ENCODE assay signal across 8 cellular contexts in the genomic region with DNA sequence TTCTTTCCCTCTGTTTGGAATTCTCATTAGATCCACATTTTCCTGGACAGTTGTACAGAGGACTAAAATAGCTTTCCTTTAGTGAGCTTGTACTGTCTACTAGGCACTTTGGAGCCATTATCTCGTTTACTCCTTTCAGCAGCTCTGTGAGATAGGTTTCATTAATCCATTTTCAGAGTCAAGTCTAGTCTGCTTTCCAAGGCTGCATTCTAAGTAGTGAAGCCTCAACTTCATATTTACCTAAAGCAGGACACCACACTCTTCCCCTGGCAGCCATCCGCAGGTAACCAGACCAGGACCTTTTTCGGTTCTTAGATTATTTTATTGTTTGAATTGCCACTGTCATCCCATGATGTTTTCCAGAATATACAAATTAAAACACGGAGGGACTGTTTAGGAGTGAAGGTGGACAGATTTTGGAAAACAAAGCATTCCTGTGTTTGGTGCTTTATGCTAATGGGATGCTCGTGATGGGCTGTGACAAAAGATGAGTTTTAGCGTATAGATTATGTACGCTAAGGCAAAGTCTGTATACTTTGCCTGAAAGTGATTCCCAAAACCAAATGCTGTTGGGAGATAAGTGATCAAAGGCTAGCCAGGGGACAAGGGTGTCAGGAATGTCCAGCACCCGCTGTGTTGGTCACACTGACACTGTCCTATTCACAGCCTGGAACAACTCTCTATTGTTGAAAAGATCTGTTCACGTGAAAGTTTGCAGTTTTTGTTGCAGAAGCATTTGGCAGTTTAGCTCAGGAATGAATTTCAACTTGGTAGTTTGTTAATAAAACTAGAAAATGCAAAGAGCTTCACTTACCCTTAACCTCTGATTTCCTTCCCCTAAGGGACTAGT. TPM values are rescaled to one million over a fixed set of nuclear protein-coding genes. Genes with fewer than 3 reads are reported as not detected.
DNase-seq lines count a peak whose midpoint lies in the region; ATAC-seq and TF ChIP-seq lines count a peak whose summit lies in the region.

No MANE protein-coding gene starts in this region.

- no peaks in the 10 kb centered on the region for H3F3A ChIP-seq in MM.1S (ENCODE audit: insufficient read depth, low read length)

- no peak overlapping the region for H3K4me2 ChIP-seq in MM.1S (ENCODE audit: low read depth, low read length)

- in situ Hi-C loops in astrocyte of the spinal cord (cut with HindIII; ENCODE audit: low sequenced_read_pairs) (no loop called here), transverse colon (cut with MboI; ENCODE audit: low pct_ligation_motif_present in 1 of 4, low pct_unique_long_range_greater_than_20kb in 1 of 4, low sequenced_read_pairs in 3 of 4) (no loop called here)

- 57 to 70% methylated on average over 5 to 9 of the region's 9 CpGs for WGBS in transverse colon (ENCODE audit: low coverage in 1 of 2), 2 donors

- H3K27ac Mint-ChIP-seq in activated naive CD4-positive, alpha-beta T cell treated with anti-CD3 and anti-CD28 coated beads for 36 hours, result no peak overlapping the region
- H3K27ac Mint-ChIP-seq in activated naive CD4-positive, alpha-beta T cell treated with anti-CD3 and anti-CD28 coated beads, Interleukin-2, amount 50 U/mL, for 72 hours, result no peak overlapping the region
- H3K27ac Mint-ChIP-seq in mesothelial cell of epicardium, result peak overlapping the region; percentile 31

- H3K79me2 ChIP-seq in MM.1S (ENCODE audit: low read length), result no peaks in the 10 kb centered on the region

- H3K9ac ChIP-seq in MM.1S (ENCODE audit: low read length), result no peak overlapping the region

- no peak for DNase-seq in activated naive CD4-positive, alpha-beta T cell treated with anti-CD3 and anti-CD28 coated beads for 36 hours
- DNase-seq in activated naive CD4-positive, alpha-beta T cell treated with anti-CD3 and anti-CD28 coated beads, Interleukin-2, amount 50 U/mL, for 72 hours (ENCODE audit: low spot score in 2 of 2), result no peak
- no peak for DNase-seq in astrocyte of the spinal cord (ENCODE audit: low read depth, low spot score)
- DNase-seq in mesothelial cell of epicardium (ENCODE audit: low spot score in 2 of 2, unreplicated experiment in 2 of 2), result no peak
- DNase-seq in transverse colon, result no peak
- DNase-seq in MM.1S, result no peak

- no peaks in the 10 kb centered on the region for H3K9me2 ChIP-seq in MM.1S (replicated peaks; ENCODE audit: insufficient read depth, low read length)

- H3K4me3 Mint-ChIP-seq in activated naive CD4-positive, alpha-beta T cell treated with anti-CD3 and anti-CD28 coated beads for 36 hours, result peak overlapping the region; percentile 54
- H3K4me3 Mint-ChIP-seq in mesothelial cell of epicardium, result peak overlapping the region; percentile 65

- no peaks in the 10 kb centered on the region for H3K36me3 ChIP-seq in transverse colon
- no peaks in the 10 kb centered on the region for H3K36me3 ChIP-seq in MM.1S (replicated peaks; ENCODE audit: insufficient read depth, low read length)

- H3K9me3 Mint-ChIP-seq in activated naive CD4-positive, alpha-beta T cell treated with anti-CD3 and anti-CD28 coated beads for 36 hours, result no peaks in the 10 kb centered on the region
- H3K9me3 Mint-ChIP-seq in activated naive CD4-positive, alpha-beta T cell treated with anti-CD3 and anti-CD28 coated beads, Interleukin-2, amount 50 U/mL, for 72 hours, result no peaks in the 10 kb centered on the region
- no peaks in the 10 kb centered on the region for H3K9me3 Mint-ChIP-seq in mesothelial cell of epicardium

- TF ChIP-seq EP300 in transverse colon (IDR thresholded peaks at IDR 0.05; ENCODE audit: low read depth), result no peak

- H3K4me3 ChIP-seq in astrocyte of the spinal cord (ENCODE audit: low read depth, low read length), result peak overlapping the region; percentile 78
- H3K4me3 ChIP-seq in transverse colon, result peak overlapping the region in 2 of 4 donors; percentile 53 to 55
- H3K4me3 ChIP-seq in MM.1S (ENCODE audit: low read length), result no peak overlapping the region

- CTCF ChIA-PET in activated naive CD4-positive, alpha-beta T cell treated with anti-CD3 and anti-CD28 coated beads for 36 hours (lab: Charles Lee), result interaction anchor here (0.9 to 4.7 kb wide), 2 partner anchors 14 to 20 kb away, joined by 3 to 26 read pairs; no protein-coding TSS in a partner anchor

- H4K20me1 ChIP-seq in MM.1S (ENCODE audit: insufficient read depth, low read length), result no peaks in the 10 kb centered on the region

- no peak overlapping the region for H2AFZ ChIP-seq in MM.1S (ENCODE audit: low read length)

- peaks cover 1% of the 10 kb centered on the region for H3K36me3 Mint-ChIP-seq in activated naive CD4-positive, alpha-beta T cell treated with anti-CD3 and anti-CD28 coated beads for 36 hours (ENCODE audit: low read depth)
- H3K36me3 Mint-ChIP-seq in activated naive CD4-positive, alpha-beta T cell treated with anti-CD3 and anti-CD28 coated beads, Interleukin-2, amount 50 U/mL, for 72 hours, result peaks cover 0 to 5% of the 10 kb centered on the region in 2 donors
- H3K36me3 Mint-ChIP-seq in mesothelial cell of epicardium, result no peaks in the 10 kb centered on the region

- no peak for TF ChIP-seq POLR2A in transverse colon (IDR thresholded peaks at IDR 0.05)

- no peak for ATAC-seq in activated naive CD4-positive, alpha-beta T cell treated with anti-CD3 and anti-CD28 coated beads, Interleukin-2, amount 50 U/mL, for 72 hours
- ATAC-seq in HG03520 (IDR thresholded peaks at IDR 0.05; ENCODE audit: unreplicated experiment) (no peak), HG03378 (IDR thresholded peaks at IDR 0.05; ENCODE audit: unreplicated experiment) (no peak)

- H3K4me1 ChIP-seq in transverse colon, result peaks cover 0 to 3% (median 0%) of the 10 kb centered on the region in 4 donors
- H3K4me1 ChIP-seq in MM.1S (ENCODE audit: low read length), result no peaks in the 10 kb centered on the region

- H3K27me3 Mint-ChIP-seq in activated naive CD4-positive, alpha-beta T cell treated with anti-CD3 and anti-CD28 coated beads for 36 hours (ENCODE audit: low read depth), result no peaks in the 10 kb centered on the region
- H3K27me3 Mint-ChIP-seq in mesothelial cell of epicardium (ENCODE audit: low read depth), result peaks cover 42% of the 10 kb centered on the region

- H3K27me3 ChIP-seq in transverse colon, result peaks cover 42% of the 10 kb centered on the region
- H3K27me3 ChIP-seq in MM.1S (replicated peaks; ENCODE audit: insufficient read depth, low read length), result no peaks in the 10 kb centered on the region

- intact Hi-C loops in activated naive CD4-positive, alpha-beta T cell treated with anti-CD3 and anti-CD28 coated beads for 36 hours (cut with micrococcal nuclease), result loop anchor here (5.0 kb wide), 1 partner anchor 67 kb away; no protein-coding TSS in a partner anchor
- intact Hi-C loops in transverse colon (cut with DNase I; ENCODE audit: low total_unique reads), result loop anchor here (5.0 kb wide), 2 partner anchors 52 to 292 kb away; no protein-coding TSS in a partner anchor

- H3K9me3 ChIP-seq in transverse colon (no peaks in the 10 kb centered on the region), MM.1S (replicated peaks; ENCODE audit: insufficient read depth, low read length) (no peaks in the 10 kb centered on the region)

- H3K27ac ChIP-seq in transverse colon (peak overlapping the region; percentile 82 to 93 (median 85)), MM.1S (ENCODE audit: low read length) (no peak overlapping the region)

- TF ChIP-seq CTCF in astrocyte of the spinal cord (IDR thresholded peaks at IDR 0.05; ENCODE audit: low read depth, low read length) (no peak), mesothelial cell of epicardium (IDR thresholded peaks at IDR 0.05; ENCODE audit: unreplicated experiment) (no peak), transverse colon (IDR thresholded peaks at IDR 0.05) (no peak), MM.1S (IDR thresholded peaks at IDR 0.05; ENCODE audit: low read length) (no peak)

- H3K4me1 Mint-ChIP-seq in activated naive CD4-positive, alpha-beta T cell treated with anti-CD3 and anti-CD28 coated beads for 36 hours (ENCODE audit: low read depth), result peaks cover 11% of the 10 kb centered on the region
- H3K4me1 Mint-ChIP-seq in mesothelial cell of epicardium, result peaks cover 14% of the 10 kb centered on the region

RNA-seq across cellular contexts. Expression of a gene that starts 1.3 kb away (rescaled TPM):
- 1 to 10 TPM; 4.0 to 6.4 TPM for total RNA-seq in activated naive CD4-positive, alpha-beta T cell treated with anti-CD3 and anti-CD28 coated beads for 36 hours
- 10 to 100 TPM in 1 of 2 donors, under 1 TPM in 1; 0.98 to 17.7 TPM for total RNA-seq in activated naive CD4-positive, alpha-beta T cell treated with anti-CD3 and anti-CD28 coated beads, Interleukin-2, amount 50 U/mL, for 72 hours
- total RNA-seq in mesothelial cell of epicardium (36.2 to 39.3 TPM (median 37.6 TPM) in 3 replicates), transverse colon (10 to 100 TPM in 3 of 4 donors, 1 to 10 TPM in 1; 7.8 to 56.9 (median 13.8) TPM)
